Comparison of ENCODE assay signal across 2 cellular contexts in genomic region chr6:14540859-14541540, GRCh38.
TF ChIP-seq lines count a peak whose summit lies in the region.

No MANE protein-coding gene starts in this region.

TF ChIP-seq in SK-N-SH, 30 proteins besides CTCF, POLR2A, EP300 and RAD21 (continued from another document):
- TF ChIP-seq, protein P1, sequence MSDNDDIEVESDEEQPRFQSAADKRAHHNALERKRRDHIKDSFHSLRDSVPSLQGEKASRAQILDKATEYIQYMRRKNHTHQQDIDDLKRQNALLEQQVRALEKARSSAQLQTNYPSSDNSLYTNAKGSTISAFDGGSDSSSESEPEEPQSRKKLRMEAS (IDR thresholded peaks at IDR 0.05; ENCODE audit: low read depth) = no peak
- TF ChIP-seq MXI1 (IDR thresholded peaks at IDR 0.05; ENCODE audit: low read depth, low read length) = no peak
- TF ChIP-seq, protein P2, sequence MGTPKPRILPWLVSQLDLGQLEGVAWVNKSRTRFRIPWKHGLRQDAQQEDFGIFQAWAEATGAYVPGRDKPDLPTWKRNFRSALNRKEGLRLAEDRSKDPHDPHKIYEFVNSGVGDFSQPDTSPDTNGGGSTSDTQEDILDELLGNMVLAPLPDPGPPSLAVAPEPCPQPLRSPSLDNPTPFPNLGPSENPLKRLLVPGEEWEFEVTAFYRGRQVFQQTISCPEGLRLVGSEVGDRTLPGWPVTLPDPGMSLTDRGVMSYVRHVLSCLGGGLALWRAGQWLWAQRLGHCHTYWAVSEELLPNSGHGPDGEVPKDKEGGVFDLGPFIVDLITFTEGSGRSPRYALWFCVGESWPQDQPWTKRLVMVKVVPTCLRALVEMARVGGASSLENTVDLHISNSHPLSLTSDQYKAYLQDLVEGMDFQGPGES (IDR thresholded peaks at IDR 0.05; ENCODE audit: low read depth, low read length) = no peak
- no peak for TF ChIP-seq RFX5 (IDR thresholded peaks at IDR 0.05; ENCODE audit: low read length)
- TF ChIP-seq TCF12 (IDR thresholded peaks at IDR 0.05) = no peak
- no peak for TF ChIP-seq SIN3A (IDR thresholded peaks at IDR 0.05; ENCODE audit: borderline replicate concordance, low read depth, low read length)
- TF ChIP-seq POLR2AphosphoS5 (IDR thresholded peaks at IDR 0.05; ENCODE audit: low read depth, low read length) = no peak
- no peak for TF ChIP-seq FOSL2 (IDR thresholded peaks at IDR 0.05; ENCODE audit: borderline replicate concordance, low read depth)
- TF ChIP-seq FOXJ3 (CRISPR knock-in tag; IDR thresholded peaks at IDR 0.05) = no peak
- TF ChIP-seq RXRA (IDR thresholded peaks at IDR 0.05; ENCODE audit: borderline replicate concordance, low read depth) = no peak
- no peak for TF ChIP-seq USF2 (IDR thresholded peaks at IDR 0.05; ENCODE audit: borderline replicate concordance, low read depth, low read length)
- TF ChIP-seq FOXM1 (IDR thresholded peaks at IDR 0.05; ENCODE audit: low read depth) = no peak
- TF ChIP-seq TAF1 (IDR thresholded peaks at IDR 0.05; ENCODE audit: borderline replicate concordance, low read depth, low read length) = no peak
- no peak for TF ChIP-seq NRF1 (IDR thresholded peaks at IDR 0.05; ENCODE audit: low read depth, low read length)
- no peak for TF ChIP-seq RCOR1 (IDR thresholded peaks at IDR 0.05; ENCODE audit: low read length)
- no peak for TF ChIP-seq MEF2A (IDR thresholded peaks at IDR 0.05; ENCODE audit: borderline replicate concordance, low read depth)
- no peak for TF ChIP-seq PBX3 (IDR thresholded peaks at IDR 0.05)

TF ChIP-seq in SK-N-SH treated with all-trans-retinoic acid at 6 μM for 48 hours, 23 proteins besides CTCF, POLR2A, EP300 and RAD21 (continued from another document):
- TF ChIP-seq, protein P3, sequence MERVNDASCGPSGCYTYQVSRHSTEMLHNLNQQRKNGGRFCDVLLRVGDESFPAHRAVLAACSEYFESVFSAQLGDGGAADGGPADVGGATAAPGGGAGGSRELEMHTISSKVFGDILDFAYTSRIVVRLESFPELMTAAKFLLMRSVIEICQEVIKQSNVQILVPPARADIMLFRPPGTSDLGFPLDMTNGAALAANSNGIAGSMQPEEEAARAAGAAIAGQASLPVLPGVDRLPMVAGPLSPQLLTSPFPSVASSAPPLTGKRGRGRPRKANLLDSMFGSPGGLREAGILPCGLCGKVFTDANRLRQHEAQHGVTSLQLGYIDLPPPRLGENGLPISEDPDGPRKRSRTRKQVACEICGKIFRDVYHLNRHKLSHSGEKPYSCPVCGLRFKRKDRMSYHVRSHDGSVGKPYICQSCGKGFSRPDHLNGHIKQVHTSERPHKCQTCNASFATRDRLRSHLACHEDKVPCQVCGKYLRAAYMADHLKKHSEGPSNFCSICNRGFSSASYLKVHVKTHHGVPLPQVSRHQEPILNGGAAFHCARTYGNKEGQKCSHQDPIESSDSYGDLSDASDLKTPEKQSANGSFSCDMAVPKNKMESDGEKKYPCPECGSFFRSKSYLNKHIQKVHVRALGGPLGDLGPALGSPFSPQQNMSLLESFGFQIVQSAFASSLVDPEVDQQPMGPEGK (CRISPR knock-in tag; IDR thresholded peaks at IDR 0.05; ENCODE audit: borderline replicate concordance) = no peak
- TF ChIP-seq CSDC2 (CRISPR knock-in tag; IDR thresholded peaks at IDR 0.05) = no peak
- TF ChIP-seq ARNTL (CRISPR knock-in tag; IDR thresholded peaks at IDR 0.05; ENCODE audit: borderline replicate concordance, low read depth) = no peak
- TF ChIP-seq CREB5 (CRISPR knock-in tag; IDR thresholded peaks at IDR 0.05; ENCODE audit: low read depth) = no peak
